Comparison of ENCODE assay signal across 9 cellular contexts in genomic region chr4:54384563-54384962, GRCh38.
DNase-seq lines count a peak whose midpoint lies in the region; ATAC-seq, FAIRE-seq and TF ChIP-seq lines count a peak whose summit lies in the region.
"Had no signal": no experiment of that assay in that cellular context is flagged by ENCODE, and none has a peak within 500 bp of the region (broad histone marks: within the 10 kb centered on the region; RNA-seq: fewer than 3 reads in every experiment).

No MANE protein-coding gene starts in this region.

- H3K27ac ChIP-seq in endodermal cell (ENCODE audit: low read depth, low read length) (no peak overlapping the region), parathyroid adenoma (no peak overlapping the region)

- no peak overlapping the region for H3K4me3 Mint-ChIP-seq in endodermal cell
- H3K4me3 Mint-ChIP-seq: activated naive CD4-positive, alpha-beta T cell treated with anti-CD3 and anti-CD28 coated beads, Interleukin-2, amount 50 U/mL, for 24 hours had no signal

- H3K4me3 ChIP-seq in endodermal cell (ENCODE audit: low read length) (no peak overlapping the region), parathyroid adenoma (ENCODE audit: low read depth, low read length) (no peak overlapping the region)

- no peaks in the 10 kb centered on the region for H3K4me1 Mint-ChIP-seq in endodermal cell
- H3K4me1 Mint-ChIP-seq: activated naive CD4-positive, alpha-beta T cell treated with anti-CD3 and anti-CD28 coated beads, Interleukin-2, amount 50 U/mL, for 24 hours had no signal

- in situ Hi-C loops in ACHN (cut with HindIII; ENCODE audit: low pct_ligation_motif_present, low pct_unique_long_range_greater_than_20kb, low sequenced_read_pairs) (no loop called here), GM13976 (cut with MboI; ENCODE audit: low sequenced_read_pairs, unreplicated experiment) (no loop called here)

- H3K4me1 ChIP-seq in endodermal cell (ENCODE audit: control insufficient read depth, insufficient read depth, low read length) (no peaks in the 10 kb centered on the region), parathyroid adenoma (no peaks in the 10 kb centered on the region)

- H2AFZ ChIP-seq in parathyroid adenoma: peak overlapping the region; percentile 28

- no peak overlapping the region for H3K27ac Mint-ChIP-seq in endodermal cell
- H3K27ac Mint-ChIP-seq: activated naive CD4-positive, alpha-beta T cell treated with anti-CD3 and anti-CD28 coated beads, Interleukin-2, amount 50 U/mL, for 24 hours had no signal

- H3K9ac ChIP-seq in endodermal cell (ENCODE audit: extremely low read depth, low read length, poor library complexity, severe bottlenecking) (no peak overlapping the region), parathyroid adenoma (no peak overlapping the region)

- H3K79me2 ChIP-seq in parathyroid adenoma: no peaks in the 10 kb centered on the region

- peaks cover 2% of the 10 kb centered on the region for H3K27me3 Mint-ChIP-seq in endodermal cell (ENCODE audit: insufficient read depth)

- H3K27me3 ChIP-seq in endodermal cell (ENCODE audit: control insufficient read depth, insufficient read depth, low read length, poor library complexity, severe bottlenecking): no peaks in the 10 kb centered on the region
- no peaks in the 10 kb centered on the region for H3K27me3 ChIP-seq in parathyroid adenoma (ENCODE audit: control insufficient read depth, insufficient read depth, low read length)

- H3K36me3 Mint-ChIP-seq in endodermal cell (ENCODE audit: low read depth): no peaks in the 10 kb centered on the region
- H3K36me3 Mint-ChIP-seq: activated naive CD4-positive, alpha-beta T cell treated with anti-CD3 and anti-CD28 coated beads, Interleukin-2, amount 50 U/mL, for 24 hours had no signal

- H3K9me3 Mint-ChIP-seq in endodermal cell: peaks cover 3% of the 10 kb centered on the region
- H3K9me3 Mint-ChIP-seq: activated naive CD4-positive, alpha-beta T cell treated with anti-CD3 and anti-CD28 coated beads, Interleukin-2, amount 50 U/mL, for 24 hours had no signal

- H3K36me3 ChIP-seq in endodermal cell (ENCODE audit: control insufficient read depth, insufficient read depth, low read length): no peaks in the 10 kb centered on the region
- no peaks in the 10 kb centered on the region for H3K36me3 ChIP-seq in parathyroid adenoma (ENCODE audit: control insufficient read depth, insufficient read depth, low read length)

- TF ChIP-seq CTCF in GM13976 (IDR thresholded peaks at IDR 0.05; ENCODE audit: borderline replicate concordance, control extremely low read depth, extremely low read depth, insufficient read depth, missing control alignments): peak; percentile 18
- peak; percentile 65 for TF ChIP-seq CTCF in endodermal cell (conservative IDR thresholded peaks at IDR 0.05)
- TF ChIP-seq CTCF in parathyroid adenoma (IDR thresholded peaks at IDR 0.05): no peak

- H3K9me3 ChIP-seq in endodermal cell (ENCODE audit: control insufficient read depth, low read length) (no peaks in the 10 kb centered on the region), parathyroid adenoma (ENCODE audit: control insufficient read depth, low read length) (no peaks in the 10 kb centered on the region)

- H3K4me2 ChIP-seq in parathyroid adenoma (ENCODE audit: low read length): no peak overlapping the region

- ATAC-seq in HG03432 (IDR thresholded peaks at IDR 0.05; ENCODE audit: unreplicated experiment): no peak

- DNase-seq in ACHN: peak; percentile 33
- no peak for DNase-seq in GM13976 (ENCODE audit: low spot score)
- peak; percentile 33 for DNase-seq in NOMO-1 treated with dmso at 0.1 percent for 144 hours (lab: John Stamatoyannopoulos, UW; ENCODE audit: unreplicated experiment)
- DNase-seq in endodermal cell: peak; percentile 55
- no peak for DNase-seq in activated CD8-positive, alpha-beta memory T cell treated with anti-CD3 and anti-CD28 coated beads, Interleukin-2, amount 50 U/mL, for 4 hours
- no peak for DNase-seq in GM19239 (ENCODE audit: insufficient read length, low spot score)

- FAIRE-seq in GM19239 (lab: Jason Lieb, UNC): no peak

- 80 to 91% methylated on average over 3 to 6 of the region's 6 CpGs for WGBS in endodermal cell (ENCODE audit: insufficient coverage in 1 of 2, insufficient read length in 1 of 2), 2 experiments

Comparison
In these comparisons a context has a peak if more than half of its experiments do, and no peak if none do; other contexts are left out.
1. DNase-seq: peak in ACHN (single experiment), NOMO-1 treated with dmso at 0.1 percent for 144 hours (single experiment) and endodermal cell (single experiment); none in GM13976 (single experiment), activated CD8-positive, alpha-beta memory T cell treated with anti-CD3 and anti-CD28 coated beads, Interleukin-2, amount 50 U/mL, for 4 hours (single experiment) and GM19239 (single experiment).